ENCODE assay signal across 11 cellular contexts in genomic region chr11:114398303-114398920, GRCh38. TPM values are rescaled to one million over a fixed set of nuclear protein-coding genes. Genes with fewer than 3 reads are reported as not detected.
DNase-seq lines count a peak whose midpoint lies in the region; ATAC-seq and TF ChIP-seq lines count a peak whose summit lies in the region.
"Had no signal": no experiment of that assay in that cellular context is flagged by ENCODE, and none has a peak within 500 bp of the region (broad histone marks: within the 10 kb centered on the region; RNA-seq: fewer than 3 reads in every experiment).

No MANE protein-coding gene starts in this region.

- no peaks in the 10 kb centered on the region for H3K9me3 Mint-ChIP-seq in activated T-cell treated with anti-CD3 and anti-CD28 coated beads, Interleukin-2, amount 50 U/mL, for 24 hours
- H3K9me3 Mint-ChIP-seq in stimulated activated naive B cell treated with anti-CD40 and anti-IgM and Interleukin-4, amounts not matched to agents 10 μg/mL and 1 μg/mL and 100 μg/mL, for 72 hours, result no peaks in the 10 kb centered on the region

- H3K4me3 Mint-ChIP-seq in activated T-cell treated with anti-CD3 and anti-CD28 coated beads, Interleukin-2, amount 50 U/mL, for 24 hours, result peak overlapping the region; percentile 97
- H3K4me3 Mint-ChIP-seq in stimulated activated naive B cell treated with anti-CD40 and anti-IgM and Interleukin-4, amounts not matched to agents 10 μg/mL and 1 μg/mL and 100 μg/mL, for 72 hours, result peak overlapping the region; percentile 88 to 90

- TF ChIP-seq CTCF in VCaP (conservative IDR thresholded peaks at IDR 0.05), result no peak

- no peak for ATAC-seq in stimulated activated naive B cell treated with anti-CD40 and anti-IgM and Interleukin-4, amounts not matched to agents 10 μg/mL and 1 μg/mL and 100 μg/mL, for 72 hours (replicated peaks)
- ATAC-seq: activated CD4-positive, CD25-positive, alpha-beta regulatory T cell treated with anti-CD3 and anti-CD28 coated beads, Interleukin-2, amount 50 U/mL, for 24 hours had no signal

- H3K4me1 Mint-ChIP-seq in activated T-cell treated with anti-CD3 and anti-CD28 coated beads, Interleukin-2, amount 50 U/mL, for 24 hours (ENCODE audit: low read depth), result peaks cover 34% of the 10 kb centered on the region
- peaks cover 10 to 32% of the 10 kb centered on the region in 2 donors for H3K4me1 Mint-ChIP-seq in stimulated activated naive B cell treated with anti-CD40 and anti-IgM and Interleukin-4, amounts not matched to agents 10 μg/mL and 1 μg/mL and 100 μg/mL, for 72 hours

- H3K27ac Mint-ChIP-seq in activated T-cell treated with anti-CD3 and anti-CD28 coated beads, Interleukin-2, amount 50 U/mL, for 24 hours, result peak overlapping the region; percentile 100
- no peak overlapping the region for H3K27ac Mint-ChIP-seq in stimulated activated naive B cell treated with anti-CD40 and anti-IgM and Interleukin-4, amounts not matched to agents 10 μg/mL and 1 μg/mL and 100 μg/mL, for 72 hours

- no peak for DNase-seq in activated T-cell treated with anti-CD3 and anti-CD28 coated beads, Interleukin-2, amount 50 U/mL, for 24 hours
- DNase-seq in activated T-cell treated with anti-CD3 and anti-CD28 coated beads, Interleukin-2, amount 50 U/mL, for 1 hour, result no peak
- DNase-seq in globus pallidus (ENCODE audit: low spot score), result peak; percentile 4
- no peak for DNase-seq in stimulated activated naive B cell treated with anti-CD40 and anti-IgM and Interleukin-4, amounts not matched to agents 10 μg/mL and 1 μg/mL and 100 μg/mL, for 72 hours
- DNase-seq in activated CD4-positive, CD25-positive, alpha-beta regulatory T cell (lab: John Stamatoyannopoulos, UW), result no peak
- no peak for DNase-seq in medulla oblongata (ENCODE audit: extremely low spot score)
- DNase-seq in occipital lobe (lab: John Stamatoyannopoulos, UW), result no peak
- DNase-seq: cerebellar nuclear complex, NCI-H510A had no signal

- H3K27me3 Mint-ChIP-seq in activated T-cell treated with anti-CD3 and anti-CD28 coated beads, Interleukin-2, amount 50 U/mL, for 24 hours, result no peaks in the 10 kb centered on the region
- H3K27me3 Mint-ChIP-seq in stimulated activated naive B cell treated with anti-CD40 and anti-IgM and Interleukin-4, amounts not matched to agents 10 μg/mL and 1 μg/mL and 100 μg/mL, for 72 hours, result no peaks in the 10 kb centered on the region

- peaks cover 44% of the 10 kb centered on the region for H3K36me3 Mint-ChIP-seq in activated T-cell treated with anti-CD3 and anti-CD28 coated beads, Interleukin-2, amount 50 U/mL, for 24 hours (ENCODE audit: low read depth)
- peaks cover 9 to 22% of the 10 kb centered on the region in 2 donors for H3K36me3 Mint-ChIP-seq in stimulated activated naive B cell treated with anti-CD40 and anti-IgM and Interleukin-4, amounts not matched to agents 10 μg/mL and 1 μg/mL and 100 μg/mL, for 72 hours

- peak overlapping the region; percentile 98 for H3K27ac ChIP-seq in VCaP

RNA-seq across cellular contexts. Expression of gene C11orf71, which starts 1.9 kb away (rescaled TPM):
- 14.7 TPM for total RNA-seq in occipital lobe

RNA-seq across cellular contexts. Expression of gene RBM7, which starts 2.1 kb away (rescaled TPM):
- total RNA-seq in occipital lobe, result 28.9 TPM

RNA-seq across cellular contexts. Expression of gene REXO2, which starts 40.9 kb away (rescaled TPM):
- 41.3 TPM for total RNA-seq in occipital lobe
